1 cellular context compared by ENCODE assay signal in the genomic region with DNA sequence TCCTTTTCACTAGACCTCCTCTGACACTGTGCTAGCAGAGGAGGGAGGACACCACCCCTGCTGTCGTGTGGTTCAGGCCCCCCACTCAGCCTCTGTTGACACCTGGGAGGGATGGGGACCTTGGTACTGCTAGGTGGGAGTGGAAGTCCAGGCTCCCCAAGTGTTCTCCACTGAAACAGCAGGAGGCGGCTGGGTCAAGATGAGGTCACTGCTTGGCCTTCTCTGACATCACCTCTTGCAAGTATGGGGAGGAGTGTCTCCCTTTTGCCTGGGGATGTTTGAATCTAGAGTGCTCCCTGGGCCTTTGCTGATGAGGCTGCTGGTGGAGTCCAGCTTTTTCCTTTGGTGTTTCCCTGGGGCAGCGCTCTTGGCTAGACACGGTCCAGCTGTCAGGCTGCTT.
A peak's percentile ranks its signal among the peaks of the same experiment; 100 is the strongest.
TF ChIP-seq lines count a peak whose summit lies in the region.

No MANE protein-coding gene starts in this region.

TF ChIP-seq in K562, 482 proteins besides CTCF, POLR2A, EP300 and RAD21 (continued from another document):
- TF ChIP-seq, protein P1, sequence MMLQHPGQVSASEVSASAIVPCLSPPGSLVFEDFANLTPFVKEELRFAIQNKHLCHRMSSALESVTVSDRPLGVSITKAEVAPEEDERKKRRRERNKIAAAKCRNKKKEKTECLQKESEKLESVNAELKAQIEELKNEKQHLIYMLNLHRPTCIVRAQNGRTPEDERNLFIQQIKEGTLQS (IDR thresholded peaks at IDR 0.05): 0 out of 2 replicates have a peak, but pooled peaks have one; percentile 24
- TF ChIP-seq, protein P1 (CRISPR knock-in tag; conservative IDR thresholded peaks at IDR 0.05): no peak
TF ChIP-seq in K562: peak in this region for 4.
